ENCODE assay signal across 15 cellular contexts in the genomic region with DNA sequence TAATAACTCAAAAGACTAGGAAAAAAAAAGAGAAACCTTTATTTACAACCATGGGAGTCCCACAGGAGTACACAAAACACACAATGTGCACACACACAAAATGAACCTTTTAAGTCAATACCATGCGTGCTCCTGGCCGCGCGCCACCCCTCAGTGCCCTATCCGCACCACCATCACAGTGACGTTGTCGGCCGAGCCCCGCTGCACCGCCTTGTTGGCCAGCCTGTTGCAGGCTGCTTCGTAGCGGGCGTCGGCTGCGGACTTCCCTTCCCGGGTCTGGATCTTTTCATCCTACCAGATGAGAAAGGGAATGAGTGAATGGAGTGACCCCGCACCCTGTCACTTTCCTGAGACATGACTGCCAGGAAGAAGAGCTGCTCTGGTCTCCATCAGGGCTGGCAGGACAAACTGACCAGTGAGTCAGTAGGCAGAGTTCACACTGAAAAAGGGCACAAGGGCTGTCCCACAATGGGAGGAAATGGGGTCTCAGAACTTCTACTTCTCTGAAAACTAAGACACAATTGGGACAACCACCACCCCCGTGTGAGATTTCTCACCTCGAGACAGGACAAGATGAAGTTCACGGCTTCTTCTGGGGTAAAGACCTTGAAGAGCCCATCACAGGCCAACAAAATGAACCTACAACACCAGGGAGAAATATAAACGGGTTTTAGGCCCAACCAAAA. TPM values are rescaled to one million over a fixed set of nuclear protein-coding genes. Genes with fewer than 3 reads are reported as not detected.
A peak's percentile ranks its signal among the peaks of the same experiment; 100 is the strongest.
DNase-seq lines count a peak whose midpoint lies in the region; ATAC-seq and TF ChIP-seq lines count a peak whose summit lies in the region.
"Had no signal": no experiment of that assay in that cellular context is flagged by ENCODE, and none has a peak within 500 bp of the region (broad histone marks: within the 10 kb centered on the region; RNA-seq: fewer than 3 reads in every experiment).

No MANE protein-coding gene starts in this region.

- intact Hi-C loops in Calu3 (cut with micrococcal nuclease; ENCODE audit: unreplicated experiment) (no loop called here), sigmoid colon (cut with DNase I) (no loop called here)

- BruUV-seq in Calu3 (replicated peaks; lab: Mats Ljungman, UMichigan): no TSS peak

- H3K36me3 ChIP-seq in SJSA1 (peaks cover 78% of the 10 kb centered on the region), sigmoid colon (peaks cover 19 to 77% (median 30%) of the 10 kb centered on the region in 4 donors)

- no peaks in the 10 kb centered on the region for H3K27me3 ChIP-seq in SJSA1 (replicated peaks)
- H3K27me3 ChIP-seq in sigmoid colon: no peaks in the 10 kb centered on the region
- H3K27me3 ChIP-seq: heart left ventricle had no signal

- ATAC-seq in GM21737 (IDR thresholded peaks at IDR 0.05; ENCODE audit: unreplicated experiment): no peak

- H3K27me3 Mint-ChIP-seq in Calu3 (ENCODE audit: unreplicated experiment): peaks cover under 1% of the 10 kb centered on the region

- no peak overlapping the region for H3K4me3 Mint-ChIP-seq in Calu3 (ENCODE audit: low read depth, unreplicated experiment)

- peak overlapping the region; percentile 42 for H3K27ac Mint-ChIP-seq in Calu3 (ENCODE audit: unreplicated experiment)

- H3K27ac ChIP-seq in SJSA1 (peak overlapping the region; percentile 89), sigmoid colon (peak overlapping the region in 3 of 4 donors; percentile 68 to 76 (median 75))

- no peak for TF ChIP-seq POLR2A in sigmoid colon (IDR thresholded peaks at IDR 0.05)

- peaks cover 23% of the 10 kb centered on the region for H3K4me1 Mint-ChIP-seq in Calu3 (ENCODE audit: low read depth, unreplicated experiment)

- CTCF ChIA-PET in Calu3 (lab: Charles Lee): no interaction called here

- H3K4me3 ChIP-seq in SJSA1 (no peak overlapping the region), fibroblast of mammary gland (ENCODE audit: control insufficient read depth, low read depth, low read length) (no peak overlapping the region), sigmoid colon (no peak overlapping the region)
- H3K4me3 ChIP-seq: heart left ventricle had no signal

- H3K36me3 Mint-ChIP-seq in Calu3 (ENCODE audit: insufficient read depth, unreplicated experiment): peaks cover 51% of the 10 kb centered on the region

- H3K9me3 ChIP-seq in SJSA1 (replicated peaks): no peaks in the 10 kb centered on the region
- H3K9me3 ChIP-seq in sigmoid colon: no peaks in the 10 kb centered on the region
- H3K9me3 ChIP-seq: heart left ventricle had no signal

- WGBS in sigmoid colon, 2 donors: 91 to 92% methylated on average over 21 of the region's 21 CpGs

- TF ChIP-seq EP300 in sigmoid colon (IDR thresholded peaks at IDR 0.05): no peak

- DNase-seq in Calu3 (no peak), SJSA1 (ENCODE audit: low read depth in 1 of 2, low spot score in 2 of 2) (peak in 1 of 2 experiments; percentile 44), fibroblast of mammary gland (ENCODE audit: low read depth) (peak; percentile 49), sigmoid colon (no peak), NCI-H510A (lab: John Stamatoyannopoulos, UW) (no peak)
- no peak for DNase-seq in stimulated activated CD4-positive, alpha-beta T cell treated with anti-CD3 and anti-CD28 coated beads, Interleukin-4, amount 100 ng/mL, for 4 hours
- no peak for DNase-seq in stimulated activated naive CD4-positive, alpha-beta T cell (lab: John Stamatoyannopoulos, UW)
- DNase-seq: activated CD4-positive, alpha-beta T cell treated with anti-CD3 and anti-CD28 coated beads, Interleukin-2, amount 50 U/mL, for 1 hour; activated gamma-delta T cell treated with Interleukin-2 at 50 U/mL for 16 hours; cortex of kidney; mesendoderm; NCI-H1105 treated with DMSO at 0.1 percent for 48 hours; NCI-H748 treated with DMSO at 0.1 percent for 48 hours had no signal

- no peaks in the 10 kb centered on the region for H3K9me3 Mint-ChIP-seq in Calu3 (ENCODE audit: low read depth, unreplicated experiment)

- TF ChIP-seq CTCF in Calu3 (IDR thresholded peaks at IDR 0.05; ENCODE audit: unreplicated experiment): no peak
- no peak for TF ChIP-seq CTCF in fibroblast of mammary gland (conservative IDR thresholded peaks at IDR 0.05; ENCODE audit: control insufficient read depth, insufficient read depth, low read depth, low read length)
- no peak for TF ChIP-seq CTCF in sigmoid colon (IDR thresholded peaks at IDR 0.05)

- H3K4me1 ChIP-seq in SJSA1 (replicated peaks) (peaks cover 45% of the 10 kb centered on the region), sigmoid colon (peaks cover 0 to 31% (median 28%) of the 10 kb centered on the region in 4 donors)

RNA-seq across cellular contexts. Expression of gene ERFE, which starts 11.8 kb away (rescaled TPM):
- total RNA-seq in Calu3 (2022) (2.4 and 4.0 TPM in 2 replicates), sigmoid colon (under 1 TPM in 2 of 4 donors, not detected in 2; 0.49 to 0.71 TPM)
- total RNA-seq in SJSA1 (2014; rRNA removed; shearing (Covaris generic)): 8.4 and 14.9 TPM in 2 replicates
- polyA plus RNA-seq in sigmoid colon: under 1 TPM in 1 of 3 donors, not detected in 2; 0.42 TPM

RNA-seq across cellular contexts. Expression of gene KLHL30, which starts 32.1 kb away (rescaled TPM):
- total RNA-seq in Calu3 (2022) (0.64 and 1.3 TPM in 2 replicates), sigmoid colon (1 to 10 TPM in 1 of 4 donors, under 1 TPM in 3; 0.49 to 3.6 (median 0.76) TPM)
- 0.50 and 1.5 TPM in 2 replicates for total RNA-seq in SJSA1 (2014; rRNA removed; shearing (Covaris generic))
- under 1 TPM in 1 of 3 donors, not detected in 2; 0.19 TPM for polyA plus RNA-seq in sigmoid colon

RNA-seq across cellular contexts. Expression of gene ILKAP, which starts 33.0 kb away (rescaled TPM):
- total RNA-seq in Calu3 (2022) (51.3 and 55.4 TPM in 2 replicates), sigmoid colon (10 to 100 TPM; 32.2 to 57.3 (median 45.3) TPM)
- 14.5 and 20.2 TPM in 2 replicates for total RNA-seq in SJSA1 (2014; rRNA removed; shearing (Covaris generic))
- 10 to 100 TPM; 26.4 to 40.6 (median 28.0) TPM for polyA plus RNA-seq in sigmoid colon
